ENCODE assay signal across 12 cellular contexts in genomic region chr2:191264647-191265079, GRCh38. TPM values are rescaled to one million over a fixed set of nuclear protein-coding genes. Genes with fewer than 3 reads are reported as not detected.
DNase-seq lines count a peak whose midpoint lies in the region; ATAC-seq, FAIRE-seq and TF ChIP-seq lines count a peak whose summit lies in the region.
"Had no signal": no experiment of that assay in that cellular context is flagged by ENCODE, and none has a peak within 500 bp of the region (broad histone marks: within the 10 kb centered on the region; RNA-seq: fewer than 3 reads in every experiment).

No MANE protein-coding gene starts in this region.

- H3K27me3 Mint-ChIP-seq in WTC11 (ENCODE audit: low read depth): no peaks in the 10 kb centered on the region

- TF ChIP-seq CTCF in WTC11 (IDR thresholded peaks at IDR 0.05) (no peak), foreskin keratinocyte (conservative IDR thresholded peaks at IDR 0.05) (no peak), omental fat pad (IDR thresholded peaks at IDR 0.05) (no peak), gastroesophageal sphincter (IDR thresholded peaks at IDR 0.05) (no peak), D721Med (IDR thresholded peaks at IDR 0.05; ENCODE audit: insufficient read depth, missing control alignments) (no peak)

- FAIRE-seq in H54 (lab: Jason Lieb, UNC) (peak; percentile 81), D721Med (lab: Jason Lieb, UNC) (no peak), GM12892 (lab: Jason Lieb, UNC) (no peak)

- no peak overlapping the region for H3K4me3 ChIP-seq in gastroesophageal sphincter
- H3K4me3 ChIP-seq: cardiac muscle cell, ovary had no signal

- TF ChIP-seq POLR2A in H54 (IDR thresholded peaks at IDR 0.05; ENCODE audit: low read depth, low read length): no peak
- TF ChIP-seq POLR2A in gastroesophageal sphincter (IDR thresholded peaks at IDR 0.05): no peak
- no peak for TF ChIP-seq POLR2A in GM12892 (IDR thresholded peaks at IDR 0.05; ENCODE audit: low read depth, low read length)

- H3K27ac Mint-ChIP-seq in WTC11: peak overlapping the region; percentile 64; the same call in 1 of the 2 replicates

- H3K4me3 Mint-ChIP-seq in WTC11: no peak overlapping the region

- no peaks in the 10 kb centered on the region for H3K9me3 ChIP-seq in gastroesophageal sphincter
- H3K9me3 ChIP-seq: ovary had no signal

- H3K4me1 ChIP-seq in foreskin keratinocyte (peaks cover 30% of the 10 kb centered on the region), gastroesophageal sphincter (peaks cover 0 to 26% (median 12%) of the 10 kb centered on the region in 3 donors)

- H3K4me1 Mint-ChIP-seq in WTC11: peaks cover 54% of the 10 kb centered on the region

- no peaks in the 10 kb centered on the region for H3K27me3 ChIP-seq in foreskin keratinocyte
- no peaks in the 10 kb centered on the region for H3K27me3 ChIP-seq in gastroesophageal sphincter
- H3K27me3 ChIP-seq: cardiac muscle cell, ovary had no signal

- CTCF ChIA-PET in WTC11 (lab: Charles Lee): interaction anchor here (1.1 to 1.6 kb wide), 2 partner anchors 47 to 212 kb away, joined by 4 to 6 read pairs; no protein-coding TSS in a partner anchor

- peak; percentile 16 for DNase-seq in H54 (ENCODE audit: insufficient read length, low spot score)
- DNase-seq in WTC11 (ENCODE audit: low spot score): no peak
- no peak for DNase-seq in foreskin keratinocyte
- peak; percentile 60 for DNase-seq in smooth muscle cell of the brain vasculature (ENCODE audit: low read depth, low spot score)
- DNase-seq in omental fat pad (ENCODE audit: low spot score): no peak
- no peak for DNase-seq in D721Med (ENCODE audit: insufficient read length, low spot score)
- DNase-seq in GM12892 (ENCODE audit: insufficient read length): no peak

- no peaks in the 10 kb centered on the region for H3K9me3 Mint-ChIP-seq in WTC11

- H3K36me3 Mint-ChIP-seq in WTC11: no peaks in the 10 kb centered on the region

- no peaks in the 10 kb centered on the region for H3K36me3 ChIP-seq in gastroesophageal sphincter
- H3K36me3 ChIP-seq: cardiac muscle cell, ovary had no signal

- POLR2A ChIA-PET in WTC11 (lab: Charles Lee): no interaction called here

- TF ChIP-seq EP300 in gastroesophageal sphincter (IDR thresholded peaks at IDR 0.05): no peak

- 46 to 67% methylated on average over 2 to 3 of the region's 3 CpGs for WGBS in gastroesophageal sphincter (ENCODE audit: low coverage in 1 of 2), 2 donors

- ATAC-seq in WTC11 (no peak), foreskin keratinocyte (peak; percentile 19), omental fat pad (ENCODE audit: low FRiP score) (no peak), gastroesophageal sphincter (no peak)

- H3K27ac ChIP-seq in foreskin keratinocyte (no peak overlapping the region), gastroesophageal sphincter (peak overlapping the region in 2 of 4 donors; percentile 45 to 61)
- H3K27ac ChIP-seq: cardiac muscle cell, HL-60, ovary had no signal

TF ChIP-seq in WTC11, 78 proteins besides CTCF, POLR2A, EP300 and RAD21:
- TF ChIP-seq ETV6 (CRISPR knock-in tag; IDR thresholded peaks at IDR 0.05): no peak
- no peak for TF ChIP-seq ELF4 (CRISPR knock-in tag; IDR thresholded peaks at IDR 0.05; ENCODE audit: low read depth)
- TF ChIP-seq ZNF138 (CRISPR knock-in tag; conservative IDR thresholded peaks at IDR 0.05): no peak
- no peak for TF ChIP-seq E2F4 (CRISPR knock-in tag; IDR thresholded peaks at IDR 0.05; ENCODE audit: borderline replicate concordance, low read depth)
- TF ChIP-seq RELA (CRISPR knock-in tag; IDR thresholded peaks at IDR 0.05; ENCODE audit: borderline replicate concordance): no peak
- TF ChIP-seq KAT7 (CRISPR knock-in tag; IDR thresholded peaks at IDR 0.05; ENCODE audit: borderline replicate concordance): no peak
- TF ChIP-seq RORB (CRISPR knock-in tag; IDR thresholded peaks at IDR 0.05): no peak
- TF ChIP-seq ZNF425 (CRISPR knock-in tag; conservative IDR thresholded peaks at IDR 0.05): no peak
- TF ChIP-seq ZNF416 (CRISPR knock-in tag; IDR thresholded peaks at IDR 0.05): no peak
- TF ChIP-seq FOXK1 (CRISPR knock-in tag; IDR thresholded peaks at IDR 0.05): no peak
- TF ChIP-seq SMAD4 (CRISPR knock-in tag; IDR thresholded peaks at IDR 0.05): no peak
- no peak for TF ChIP-seq MLX (CRISPR knock-in tag; IDR thresholded peaks at IDR 0.05)
- no peak for TF ChIP-seq CDX4 (CRISPR knock-in tag; IDR thresholded peaks at IDR 0.05; ENCODE audit: borderline replicate concordance)
- no peak for TF ChIP-seq SP1 (CRISPR knock-in tag; conservative IDR thresholded peaks at IDR 0.05)
- TF ChIP-seq JAZF1 (CRISPR knock-in tag; IDR thresholded peaks at IDR 0.05): no peak
- TF ChIP-seq MXD4 (CRISPR knock-in tag; IDR thresholded peaks at IDR 0.05; ENCODE audit: borderline replicate concordance): no peak

RNA-seq across cellular contexts. Expression of gene MYO1B, which starts 19.5 kb away (rescaled TPM):
- 39.0 to 43.6 TPM (median 43.5 TPM) in 3 replicates for total RNA-seq in WTC11 (2021)
- 216 and 220 TPM in 2 replicates for total RNA-seq in foreskin keratinocyte
- 51.8 and 61.3 TPM in 2 replicates for polyA plus RNA-seq in foreskin keratinocyte
- 100 to 1,000 TPM in 1 of 4 donors, 10 to 100 TPM in 3; 37.7 to 118 (median 59.8) TPM for total RNA-seq in omental fat pad
- 10 to 100 TPM; 17.3 to 45.0 (median 21.0) TPM for total RNA-seq in gastroesophageal sphincter
- 1.3 TPM for polyA plus RNA-seq in GM12892 (2012; ENCODE audit: missing spikeins)
- total RNA-seq: G401 had no signal

Comparison
In these comparisons a context has a peak if more than half of its experiments do, and no peak if none do; other contexts are left out.
1. DNase-seq: peak in H54 (single experiment) and smooth muscle cell of the brain vasculature (single experiment); none in WTC11 (single experiment), foreskin keratinocyte (0 of 2), omental fat pad (single experiment), D721Med (single experiment) and GM12892 (single experiment).